ENCODE assay signal across 8 cellular contexts in genomic region chr11:9900253-9900652, GRCh38.
DNase-seq lines count a peak whose midpoint lies in the region; ATAC-seq and TF ChIP-seq lines count a peak whose summit lies in the region.
"Not testable (repeated sequence)": the region's sequence is repeated elsewhere in the genome, so short reads cannot be mapped to it uniquely, and the experiment has no call there.

No MANE protein-coding gene starts in this region.

- not testable (repeated sequence) for TF ChIP-seq RAD21 in IMR-90 (IDR thresholded peaks at IDR 0.05; ENCODE audit: low read length)

- peak overlapping the region; percentile 89; the same call in 1 of the 2 replicates for H2BK120ac ChIP-seq in IMR-90 (ENCODE audit: low read depth, low read length)

- H2AK5ac ChIP-seq in IMR-90 (ENCODE audit: low read depth, low read length): peak overlapping the region; percentile 95

- H3K4me1 ChIP-seq in IMR-90 (ENCODE audit: control insufficient read depth, insufficient read depth, low read length); Panc1 (ENCODE audit: control insufficient read depth, insufficient read depth, low read length): not testable (repeated sequence)
- H3K4me1 ChIP-seq in foreskin keratinocyte: peaks cover 21% of the 10 kb centered on the region

- WGBS in IMR-90 (ENCODE audit: extremely low coverage in 2 of 2, insufficient read length in 1 of 2), 2 experiments: 41% methylated on average over 2 of the region's 8 CpGs; no CpG with 5 or more reads in 1 of the 2 experiments

- in situ Hi-C loops in ACHN (cut with HindIII; ENCODE audit: low pct_ligation_motif_present, low pct_unique_long_range_greater_than_20kb, low sequenced_read_pairs); IMR-90 (cut with MboI; ENCODE audit: low sequenced_read_pairs); Panc1 (cut with HindIII; ENCODE audit: low pct_unique_long_range_greater_than_20kb, low sequenced_read_pairs): not testable (repeated sequence)

- not testable (repeated sequence) for H3K9me3 Mint-ChIP-seq in activated CD4-positive, alpha-beta memory T cell treated with anti-CD3 and anti-CD28 coated beads for 36 hours

- H3K9me3 ChIP-seq in IMR-90 (ENCODE audit: control insufficient read depth, insufficient read depth, low read length): not testable (repeated sequence)
- H3K9me3 ChIP-seq in Panc1 (ENCODE audit: control insufficient read depth, insufficient read depth, low read depth, low read length): peaks cover 12% of the 10 kb centered on the region; the same call in 1 of the 2 replicates

- H3K14ac ChIP-seq in IMR-90 (replicated peaks; ENCODE audit: low read depth, low read length): not testable (repeated sequence)

- H3K9me1 ChIP-seq in IMR-90 (ENCODE audit: insufficient read depth, low read length): peaks cover 10% of the 10 kb centered on the region

- H3K18ac ChIP-seq in IMR-90 (ENCODE audit: low read depth, low read length): not testable (repeated sequence)

- H3K27ac ChIP-seq in IMR-90 (ENCODE audit: insufficient read depth, low read length) (peak overlapping the region; percentile 41), Panc1 (ENCODE audit: low read length) (peak overlapping the region; percentile 100; the same call in 1 of the 2 replicates), foreskin keratinocyte (peak overlapping the region; percentile 84)

- H2AK9ac ChIP-seq in IMR-90 (replicated peaks; ENCODE audit: low read depth, low read length, poor library complexity): not testable (repeated sequence)

- peaks cover 24 to 28% of the 10 kb centered on the region in 2 experiments for H3K79me1 ChIP-seq in IMR-90 (ENCODE audit: low read depth in 1 of 2, low read length in 2 of 2)

- TF ChIP-seq CTCF in IMR-90 (conservative IDR thresholded peaks at IDR 0.05; ENCODE audit: low read depth, low read length); Panc1 (IDR thresholded peaks at IDR 0.05); choroid plexus epithelial cell (conservative IDR thresholded peaks at IDR 0.05; ENCODE audit: low read depth, low read length); foreskin keratinocyte (conservative IDR thresholded peaks at IDR 0.05); retinal pigment epithelial cell (conservative IDR thresholded peaks at IDR 0.05; ENCODE audit: low read depth, low read length): not testable (repeated sequence)

- H4K20me1 ChIP-seq in IMR-90 (ENCODE audit: insufficient read depth, low read length): not testable (repeated sequence)

- peak; percentile 90 for DNase-seq in ACHN
- peak; percentile 89 for DNase-seq in GM04503 (ENCODE audit: low read depth)
- DNase-seq in IMR-90: peak; percentile 86
- peak; percentile 36 for DNase-seq in Panc1 (ENCODE audit: low read depth, low spot score)
- peak; percentile 19 for DNase-seq in activated CD4-positive, alpha-beta memory T cell treated with anti-CD3 and anti-CD28 coated beads for 36 hours
- DNase-seq in choroid plexus epithelial cell (ENCODE audit: low read depth): peak; percentile 86
- DNase-seq in foreskin keratinocyte: peak; percentile 88 to 96
- DNase-seq in retinal pigment epithelial cell (ENCODE audit: low read depth): peak; percentile 47

- H4K8ac ChIP-seq in IMR-90 (ENCODE audit: low read depth in 2 of 2, low read length in 2 of 2): peak overlapping the region in 1 of 2 experiments; percentile 56; a peak in 2 of 4 replicates

- H3K27me3 Mint-ChIP-seq in activated CD4-positive, alpha-beta memory T cell treated with anti-CD3 and anti-CD28 coated beads for 36 hours: not testable (repeated sequence)

- not testable (repeated sequence) for H3K27ac Mint-ChIP-seq in activated CD4-positive, alpha-beta memory T cell treated with anti-CD3 and anti-CD28 coated beads for 36 hours

- peak overlapping the region; percentile 65 for H2BK5ac ChIP-seq in IMR-90 (ENCODE audit: low read depth, low read length, poor library complexity, severe bottlenecking)

- CTCF ChIA-PET in IMR-90 (lab: Yijun Ruan, JAX): interaction anchor here (0.5 kb wide), 1 partner anchor 91 kb away, joined by 3 read pairs; no protein-coding TSS in a partner anchor
- CTCF ChIA-PET in Panc1 (lab: Charles Lee); activated CD4-positive, alpha-beta memory T cell treated with anti-CD3 and anti-CD28 coated beads for 36 hours (lab: Charles Lee): not testable (repeated sequence)

- BruUV-seq in IMR-90 (replicated peaks; lab: Mats Ljungman, UMichigan); Panc1 (replicated peaks; lab: Mats Ljungman, UMichigan): not testable (repeated sequence)

- not testable (repeated sequence) for H3K9ac ChIP-seq in IMR-90 (ENCODE audit: low read depth, low read length)

- ATAC-seq in IMR-90 (ENCODE audit: low read depth) (peak; percentile 52; the same call in 1 of the 2 replicates), Panc1 (peak; percentile 57; the same call in 1 of the 2 replicates), foreskin keratinocyte (peak; percentile 95)

- H3K4me3 Mint-ChIP-seq in activated CD4-positive, alpha-beta memory T cell treated with anti-CD3 and anti-CD28 coated beads for 36 hours: not testable (repeated sequence)

- H2AFZ ChIP-seq in IMR-90 (replicated peaks; ENCODE audit: low read length, poor library complexity): not testable (repeated sequence)

- intact Hi-C loops in IMR-90 (cut with micrococcal nuclease); Panc1 (cut with micrococcal nuclease; ENCODE audit: unreplicated experiment); activated CD4-positive, alpha-beta memory T cell treated with anti-CD3 and anti-CD28 coated beads for 36 hours (cut with micrococcal nuclease): not testable (repeated sequence)

- not testable (repeated sequence) for H3K4me2 ChIP-seq in IMR-90 (ENCODE audit: low read depth, low read length)

- H3K56ac ChIP-seq in IMR-90 (ENCODE audit: extremely low read depth, insufficient read depth, low read length): not testable (repeated sequence)

- H3K4ac ChIP-seq in IMR-90 (ENCODE audit: low read depth, low read length): peak overlapping the region; percentile 85

- POLR2A ChIA-PET in IMR-90 (lab: Charles Lee; ENCODE audit: unreplicated experiment); Panc1 (lab: Charles Lee); activated CD4-positive, alpha-beta memory T cell treated with anti-CD3 and anti-CD28 coated beads for 36 hours (lab: Charles Lee): not testable (repeated sequence)

- not testable (repeated sequence) for H3K36me3 Mint-ChIP-seq in activated CD4-positive, alpha-beta memory T cell treated with anti-CD3 and anti-CD28 coated beads for 36 hours

- not testable (repeated sequence) for H3K23ac ChIP-seq in IMR-90 (ENCODE audit: low read depth, low read length)

- H4K5ac ChIP-seq in IMR-90 (ENCODE audit: low read depth, low read length): 0 out of 2 replicates have a peak overlapping the region, but pooled peaks have one; percentile 43

- not testable (repeated sequence) for H3K4me3 ChIP-seq in IMR-90 (ENCODE audit: insufficient read depth, low read depth, low read length); Panc1 (ENCODE audit: low read depth in 2 of 2, low read length in 2 of 2); choroid plexus epithelial cell (ENCODE audit: low read depth, low read length); retinal pigment epithelial cell (ENCODE audit: low read length)

- H3K36me3 ChIP-seq in IMR-90 (ENCODE audit: control insufficient read depth, insufficient read depth, low read length); Panc1 (ENCODE audit: control insufficient read depth, insufficient read depth, low read length): not testable (repeated sequence)

- dilution Hi-C loops in IMR-90 (cut with HindIII; ENCODE audit: low sequenced_read_pairs, unreplicated experiment): not testable (repeated sequence)

- TF ChIP-seq POLR2A in IMR-90 (IDR thresholded peaks at IDR 0.05; ENCODE audit: low read depth, low read length): not testable (repeated sequence)

- H2BK15ac ChIP-seq in IMR-90 (ENCODE audit: low read depth, low read length): peak overlapping the region; percentile 65; the same call in 2 of the 3 replicates

- H4K91ac ChIP-seq in IMR-90 (ENCODE audit: insufficient read depth, low read depth, low read length): peak overlapping the region; percentile 52; the same call in 1 of the 2 replicates

- not testable (repeated sequence) for H3K27me3 ChIP-seq in IMR-90 (ENCODE audit: control insufficient read depth, insufficient read depth, low read length); Panc1 (ENCODE audit: control insufficient read depth, insufficient read depth, low read length); foreskin keratinocyte

- H2BK20ac ChIP-seq in IMR-90 (ENCODE audit: low read depth, low read length): not testable (repeated sequence)

- not testable (repeated sequence) for H3K4me1 Mint-ChIP-seq in activated CD4-positive, alpha-beta memory T cell treated with anti-CD3 and anti-CD28 coated beads for 36 hours (ENCODE audit: low read depth)

TF ChIP-seq in IMR-90, 13 proteins besides CTCF, POLR2A, EP300 and RAD21:
- peak; percentile 39; the same call in 1 of the 2 replicates for TF ChIP-seq FOS (IDR thresholded peaks at IDR 0.05; ENCODE audit: low read depth, low read length)

Comparison
In these comparisons a context has a peak if more than half of its experiments do, and no peak if none do; other contexts are left out.
1. DNase-seq: peak in every context shown above with its lines; median percentile 92 in foreskin keratinocyte; 90 in ACHN; 89 in GM04503; 86 in IMR-90; 86 in choroid plexus epithelial cell; 47 in retinal pigment epithelial cell; 36 in Panc1; 19 in activated CD4-positive, alpha-beta memory T cell treated with anti-CD3 and anti-CD28 coated beads for 36 hours.
2. H3K27ac ChIP-seq: peak in every context shown above with its lines; median percentile 100 in Panc1; 84 in foreskin keratinocyte; 41 in IMR-90.